In genomic region chr1:41414291-41414690, GRCh38 we compare ENCODE assay signal across 13 cellular contexts. TPM values are rescaled to one million over a fixed set of nuclear protein-coding genes. Genes with fewer than 3 reads are reported as not detected.
A peak's percentile ranks its signal among the peaks of the same experiment; 100 is the strongest.
DNase-seq lines count a peak whose midpoint lies in the region; ATAC-seq and TF ChIP-seq lines count a peak whose summit lies in the region.
"Had no signal": no experiment of that assay in that cellular context is flagged by ENCODE, and none has a peak within 500 bp of the region (broad histone marks: within the 10 kb centered on the region; RNA-seq: fewer than 3 reads in every experiment).

No MANE protein-coding gene starts in this region.

- H4K20me1 ChIP-seq in BLaER1, result no peaks in the 10 kb centered on the region

- H3K27ac ChIP-seq in BLaER1, result peak overlapping the region; percentile 70; the same call in 1 of the 2 replicates
- no peak overlapping the region for H3K27ac ChIP-seq in WERI-Rb-1
- H3K27ac ChIP-seq: 22Rv1 had no signal

- ATAC-seq in GM18498 (IDR thresholded peaks at IDR 0.05; ENCODE audit: unreplicated experiment), result no peak
- no peak for ATAC-seq in activated naive CD8-positive, alpha-beta T cell treated with anti-CD3 and anti-CD28 coated beads, Interleukin-2, amount 50 U/mL, for 24 hours
- ATAC-seq: GM23338 had no signal

- no peak overlapping the region for H3K4me3 Mint-ChIP-seq in activated naive CD8-positive, alpha-beta T cell treated with anti-CD3 and anti-CD28 coated beads, Interleukin-2, amount 50 U/mL, for 24 hours
- H3K4me3 Mint-ChIP-seq: CD4-positive, CD25-positive, alpha-beta regulatory T cell; GM23338; H9; IgD-negative memory B cell had no signal

- H3K9me3 ChIP-seq in BLaER1 (peaks cover 5% of the 10 kb centered on the region), WERI-Rb-1 (ENCODE audit: severe bottlenecking) (no peaks in the 10 kb centered on the region)

- no peak for TF ChIP-seq CTCF in WERI-Rb-1 (IDR thresholded peaks at IDR 0.05; ENCODE audit: low read depth, low read length)

- H3K27me3 Mint-ChIP-seq in activated naive CD8-positive, alpha-beta T cell treated with anti-CD3 and anti-CD28 coated beads, Interleukin-2, amount 50 U/mL, for 24 hours, result peaks cover 11% of the 10 kb centered on the region

- H3K36me3 Mint-ChIP-seq in activated naive CD8-positive, alpha-beta T cell treated with anti-CD3 and anti-CD28 coated beads, Interleukin-2, amount 50 U/mL, for 24 hours (ENCODE audit: low read depth), result no peaks in the 10 kb centered on the region
- H3K36me3 Mint-ChIP-seq: CD4-positive, CD25-positive, alpha-beta regulatory T cell had no signal

- H3K9me3 Mint-ChIP-seq in activated naive CD8-positive, alpha-beta T cell treated with anti-CD3 and anti-CD28 coated beads, Interleukin-2, amount 50 U/mL, for 24 hours, result no peaks in the 10 kb centered on the region
- H3K9me3 Mint-ChIP-seq: GM23338, H9 had no signal

- no peak overlapping the region for H3K4me3 ChIP-seq in BLaER1
- H3K4me3 ChIP-seq in WERI-Rb-1 (ENCODE audit: low read depth, low read length), result no peak overlapping the region
- H3K4me3 ChIP-seq: GM23338 had no signal

- peak overlapping the region; percentile 93 for H3K4me2 ChIP-seq in BLaER1
- H3K4me2 ChIP-seq: GM23338 had no signal

- DNase-seq in DMS 273 (lab: John Stamatoyannopoulos, UW; ENCODE audit: unreplicated experiment), result peak; percentile 97
- no peak for DNase-seq in DMS 273 treated with DMSO at 0.1 percent for 48 hours (lab: John Stamatoyannopoulos, UW)
- peak; percentile 36 for DNase-seq in NCI-H69 (lab: John Stamatoyannopoulos, UW)
- DNase-seq in cerebellum (ENCODE audit: low spot score), result peak; percentile 38
- DNase-seq in activated naive CD8-positive, alpha-beta T cell treated with anti-CD3 and anti-CD28 coated beads, Interleukin-2, amount 50 U/mL, for 24 hours, result no peak
- DNase-seq in WERI-Rb-1, result no peak
- DNase-seq: CD4-positive, CD25-positive, alpha-beta regulatory T cell; H9 had no signal

- H3K4me1 Mint-ChIP-seq in activated naive CD8-positive, alpha-beta T cell treated with anti-CD3 and anti-CD28 coated beads, Interleukin-2, amount 50 U/mL, for 24 hours, result no peaks in the 10 kb centered on the region

- H3K36me3 ChIP-seq in BLaER1 (no peaks in the 10 kb centered on the region), WERI-Rb-1 (no peaks in the 10 kb centered on the region)

- peaks cover 77% of the 10 kb centered on the region for H3K4me1 ChIP-seq in BLaER1

- no peak overlapping the region for H3K27ac Mint-ChIP-seq in activated naive CD8-positive, alpha-beta T cell treated with anti-CD3 and anti-CD28 coated beads, Interleukin-2, amount 50 U/mL, for 24 hours
- H3K27ac Mint-ChIP-seq: CD4-positive, CD25-positive, alpha-beta regulatory T cell; GM23338 had no signal

- 0 out of 2 replicates have a peak overlapping the region, but pooled peaks have one; percentile 44 for H3K9ac ChIP-seq in BLaER1

- H3K27me3 ChIP-seq in BLaER1, result no peaks in the 10 kb centered on the region
- H3K27me3 ChIP-seq in WERI-Rb-1 (ENCODE audit: insufficient read depth, low read depth, severe bottlenecking), result peaks cover 5% of the 10 kb centered on the region

RNA-seq across cellular contexts. Expression of gene FOXO6, which starts 53.1 kb away (rescaled TPM):
- 1.3 TPM for total RNA-seq in cerebellum

Comparison
In these comparisons a context has a peak if more than half of its experiments do, and no peak if none do; other contexts are left out.
1. DNase-seq: peak in DMS 273 (single experiment), NCI-H69 (single experiment) and cerebellum (single experiment); none in DMS 273 treated with DMSO at 0.1 percent for 48 hours (single experiment), activated naive CD8-positive, alpha-beta T cell treated with anti-CD3 and anti-CD28 coated beads, Interleukin-2, amount 50 U/mL, for 24 hours (single experiment) and WERI-Rb-1 (single experiment).